Comparison of ENCODE assay signal across 15 cellular contexts in the genomic region with DNA sequence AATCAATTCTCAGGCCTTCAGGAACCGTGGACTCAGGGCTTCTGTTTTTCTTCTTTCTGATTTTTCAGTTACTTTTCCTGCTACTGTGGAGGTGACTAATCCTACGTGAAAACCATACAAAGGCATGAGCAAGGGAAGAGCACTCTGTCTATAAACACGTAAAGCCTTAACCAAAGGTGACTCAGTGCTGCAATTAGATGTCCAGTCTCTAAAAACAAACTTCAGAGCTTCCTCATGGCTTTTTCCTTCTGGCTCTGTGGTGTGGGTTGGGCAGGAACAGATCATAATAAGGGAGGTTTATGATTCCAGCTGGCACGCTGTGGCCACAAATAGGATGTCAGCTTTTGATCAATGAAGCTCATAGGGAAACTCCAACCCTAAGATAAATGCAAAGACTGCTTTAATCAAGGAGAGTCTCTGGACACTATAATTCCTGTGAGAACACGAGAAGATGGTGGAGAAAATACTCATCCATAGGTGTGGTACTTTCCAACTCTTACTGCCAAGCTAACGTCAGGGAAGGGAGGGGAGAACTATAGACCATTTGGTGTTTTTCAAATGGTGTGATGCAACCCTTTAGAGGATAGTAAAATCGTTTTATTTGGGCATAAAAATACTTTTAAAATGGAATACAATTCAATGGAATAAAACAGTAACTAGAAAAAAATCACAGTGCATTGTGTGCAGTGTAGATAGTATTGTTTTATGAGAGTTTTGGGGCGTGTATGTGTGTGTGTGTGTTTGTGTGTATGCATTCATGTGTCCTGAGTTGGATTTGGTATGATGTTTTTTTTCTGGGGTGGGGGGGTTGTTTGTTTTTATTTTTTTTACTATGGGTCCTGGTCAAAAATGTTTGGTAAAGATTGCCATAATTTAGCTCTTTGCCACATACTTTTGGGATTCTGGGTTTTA. TPM values are rescaled to one million over a fixed set of nuclear protein-coding genes. Genes with fewer than 3 reads are reported as not detected.
DNase-seq lines count a peak whose midpoint lies in the region; ATAC-seq, FAIRE-seq and TF ChIP-seq lines count a peak whose summit lies in the region.
"Had no signal": no experiment of that assay in that cellular context is flagged by ENCODE, and none has a peak within 500 bp of the region (broad histone marks: within the 10 kb centered on the region; RNA-seq: fewer than 3 reads in every experiment).

Gene NXPE2 (plus strand): TSS at position 403 of the 912 bp plus-strand sequence. CDS start 49 bp downstream, at position 452.

- H3K27me3 Mint-ChIP-seq in endothelial cell (ENCODE audit: unreplicated experiment): peaks cover 1% of the 10 kb centered on the region

- H3K4me1 Mint-ChIP-seq in endothelial cell (ENCODE audit: unreplicated experiment): no peaks in the 10 kb centered on the region

- H3K9me3 Mint-ChIP-seq in endothelial cell (ENCODE audit: unreplicated experiment): peaks cover 4% of the 10 kb centered on the region
- H3K9me3 Mint-ChIP-seq: activated naive CD4-positive, alpha-beta T cell treated with anti-CD3 and anti-CD28 coated beads, Interleukin-2, amount 50 U/mL, for 72 hours had no signal

- DNase-seq in AG08395 (ENCODE audit: low spot score): peak; percentile 38
- peak; percentile 77 for DNase-seq in LHCN-M2 (ENCODE audit: low read depth)
- peak; percentile 24 for DNase-seq in myocyte (ENCODE audit: low read depth)
- DNase-seq in endothelial cell (ENCODE audit: low spot score): no peak
- no peak for DNase-seq in T-helper 1 cell
- no peak for DNase-seq in putamen (ENCODE audit: low spot score)
- DNase-seq: activated CD8-positive, alpha-beta memory T cell treated with anti-CD3 and anti-CD28 coated beads, Interleukin-2, amount 50 U/mL, for 4 hours; DMS79 treated with DMSO at 0.1 percent for 48 hours; GOT3; NCI-H446 treated with DMSO at 0.1 percent for 48 hours; SHP77 had no signal

- TF ChIP-seq CTCF in endothelial cell (IDR thresholded peaks at IDR 0.05; ENCODE audit: unreplicated experiment): no peak

- no peak within 1 kb of the TSS for H3K27ac Mint-ChIP-seq in endothelial cell (ENCODE audit: unreplicated experiment)
- H3K27ac Mint-ChIP-seq: activated naive CD4-positive, alpha-beta T cell treated with anti-CD3 and anti-CD28 coated beads, Interleukin-2, amount 50 U/mL, for 72 hours had no signal

- ATAC-seq in HG02759 (IDR thresholded peaks at IDR 0.05; ENCODE audit: unreplicated experiment): no peak
- ATAC-seq: activated naive CD4-positive, alpha-beta T cell treated with anti-CD3 and anti-CD28 coated beads, Interleukin-2, amount 50 U/mL, for 72 hours had no signal

- peak; percentile 78 for FAIRE-seq in colon (lab: Jason Lieb, UNC)
- FAIRE-seq: frontal cortex had no signal

- peaks cover 4% of the 10 kb centered on the region for H3K36me3 Mint-ChIP-seq in endothelial cell (ENCODE audit: low read depth, unreplicated experiment)
- H3K36me3 Mint-ChIP-seq: activated naive CD4-positive, alpha-beta T cell treated with anti-CD3 and anti-CD28 coated beads, Interleukin-2, amount 50 U/mL, for 72 hours had no signal

- no peak within 1 kb of the TSS for H3K4me3 Mint-ChIP-seq in endothelial cell (ENCODE audit: unreplicated experiment)

RNA-seq across cellular contexts. Expression of gene NXPE2, which starts in this region (rescaled TPM):
- 0.11 and 0.13 TPM in 2 replicates for total RNA-seq in LHCN-M2 (2014; rRNA removed)
- polyA plus RNA-seq in LHCN-M2 (2012): not detected
- total RNA-seq in myocyte: 0.26 and 0.40 TPM in 2 replicates
- polyA plus RNA-seq in myocyte (2012): 0.09 TPM
- total RNA-seq in endothelial cell (ENCODE audit: unreplicated experiment): 0.33 TPM
- total RNA-seq: activated naive CD4-positive, alpha-beta T cell treated with anti-CD3 and anti-CD28 coated beads, Interleukin-2, amount 50 U/mL, for 72 hours had no signal

Comparison
In these comparisons a context has a peak if more than half of its experiments do, and no peak if none do; other contexts are left out.
1. Peak in DNase-seq in LHCN-M2; RNA of the gene not detected or under 1 TPM.
2. Peak in DNase-seq in myocyte; RNA of the gene not detected or under 1 TPM.